16 cellular contexts compared by ENCODE assay signal in genomic region chr13:42815686-42816085, GRCh38. TPM values are rescaled to one million over a fixed set of nuclear protein-coding genes. Genes with fewer than 3 reads are reported as not detected.
DNase-seq lines count a peak whose midpoint lies in the region; ATAC-seq and TF ChIP-seq lines count a peak whose summit lies in the region.
"Had no signal": no experiment of that assay in that cellular context is flagged by ENCODE, and none has a peak within 500 bp of the region (broad histone marks: within the 10 kb centered on the region; RNA-seq: fewer than 3 reads in every experiment).

No MANE protein-coding gene starts in this region.

- 0 out of 2 replicates have a peak overlapping the region, but pooled peaks have one; percentile 28 for H3K4me2 ChIP-seq in PC-9
- H3K4me2 ChIP-seq: A549 had no signal

- no peaks in the 10 kb centered on the region for H3K79me2 ChIP-seq in PC-9 (ENCODE audit: low read depth)

- ATAC-seq in GM19397 (IDR thresholded peaks at IDR 0.05; ENCODE audit: unreplicated experiment) = no peak
- ATAC-seq: A549 had no signal

- H3K27me3 ChIP-seq in PC-9 (ENCODE audit: insufficient read depth, low read depth) (no peaks in the 10 kb centered on the region), HAP-1 (ENCODE audit: low read depth) (no peaks in the 10 kb centered on the region)

- TF ChIP-seq CTCF in AG10803 (conservative IDR thresholded peaks at IDR 0.05; ENCODE audit: low read length) (no peak), PC-9 (conservative IDR thresholded peaks at IDR 0.05) (no peak), choroid plexus epithelial cell (conservative IDR thresholded peaks at IDR 0.05; ENCODE audit: low read depth, low read length) (no peak)

- H3K9me3 ChIP-seq in PC-9 (ENCODE audit: insufficient read depth, low read depth) = no peaks in the 10 kb centered on the region
- H3K9me3 ChIP-seq in HAP-1 = peaks cover 5% of the 10 kb centered on the region
- H3K9me3 ChIP-seq: A549 had no signal

- H3K36me3 ChIP-seq in PC-9 (ENCODE audit: low read depth) = no peaks in the 10 kb centered on the region
- H3K36me3 ChIP-seq in HAP-1 (replicated peaks) = no peaks in the 10 kb centered on the region

- H3K9me2 ChIP-seq in PC-9 (ENCODE audit: insufficient read depth) = no peaks in the 10 kb centered on the region

- no peak overlapping the region for H3K27ac ChIP-seq in PC-9
- H3K27ac ChIP-seq: A549 had no signal

- in situ Hi-C loops in HAP-1 (cut with MboI; ENCODE audit: low sequenced_read_pairs) = no loop called here

- no peaks in the 10 kb centered on the region for H4K20me1 ChIP-seq in PC-9 (ENCODE audit: insufficient read depth)

- H3K4me3 ChIP-seq in AG10803 (ENCODE audit: low read length) = no peak overlapping the region
- no peak overlapping the region for H3K4me3 ChIP-seq in PC-9
- no peak overlapping the region for H3K4me3 ChIP-seq in choroid plexus epithelial cell (ENCODE audit: low read depth, low read length)
- H3K4me3 ChIP-seq in HAP-1 = no peak overlapping the region
- H3K4me3 ChIP-seq: A549 had no signal

- peaks cover 13% of the 10 kb centered on the region; the same call in 1 of the 2 replicates for H3F3A ChIP-seq in PC-9 (ENCODE audit: insufficient read depth, low read depth)

- no TSS peak for BruUV-seq in PC-9 (replicated peaks; lab: Mats Ljungman, UMichigan)

- intact Hi-C loops in PC-9 (cut with micrococcal nuclease; ENCODE audit: unreplicated experiment) = no loop called here

- H3K4me1 ChIP-seq in PC-9 (replicated peaks; ENCODE audit: insufficient read depth) (peaks cover 14% of the 10 kb centered on the region), HAP-1 (no peaks in the 10 kb centered on the region)
- H3K4me1 ChIP-seq: A549 had no signal

- DNase-seq in AG10803 (ENCODE audit: low read depth) (peak; percentile 33), PC-9 (no peak), choroid plexus epithelial cell (ENCODE audit: low read depth) (peak; percentile 65), fibroblast of the conjunctiva (ENCODE audit: low read depth) (peak; percentile 48), HAP-1 (ENCODE audit: low spot score in 2 of 2) (no peak)
- DNase-seq in stimulated activated CD4-positive, alpha-beta T cell treated with anti-CD3 and anti-CD28 coated beads, Interleukin-4, amount 100 ng/mL, for 1 hour = no peak
- DNase-seq: CD4-positive, CD25-positive, alpha-beta regulatory T cell; DMS53; KBM-7; NCI-H1436 treated with DMSO at 0.1 percent for 48 hours; NCI-H2029 treated with DMSO at 0.1 percent for 48 hours; NCI-H2171 treated with DMSO at 0.1 percent for 48 hours; NCI-H446 treated with DMSO at 0.1 percent for 48 hours; OCI-M1 had no signal

- POLR2A ChIA-PET in PC-9 (lab: Charles Lee; ENCODE audit: unreplicated experiment) = no interaction called here

- CTCF ChIA-PET in PC-9 (lab: Charles Lee) = no interaction called here

- no peak overlapping the region for H2AFZ ChIP-seq in PC-9

RNA-seq across cellular contexts. Expression of gene FAM216B, which starts 34.3 kb away (rescaled TPM):
- not detected in 2 replicates for total RNA-seq in PC-9 (2021)
- total RNA-seq: CD4-positive, CD25-positive, alpha-beta regulatory T cell had no signal

Comparison
In these comparisons a context has a peak if more than half of its experiments do, and no peak if none do; other contexts are left out.
1. DNase-seq: peak in AG10803 (single experiment), choroid plexus epithelial cell (single experiment) and fibroblast of the conjunctiva (single experiment); none in PC-9 (0 of 2), HAP-1 (0 of 2) and stimulated activated CD4-positive, alpha-beta T cell treated with anti-CD3 and anti-CD28 coated beads, Interleukin-4, amount 100 ng/mL, for 1 hour (single experiment).